ENCODE assay signal across 25 cellular contexts in the genomic region with DNA sequence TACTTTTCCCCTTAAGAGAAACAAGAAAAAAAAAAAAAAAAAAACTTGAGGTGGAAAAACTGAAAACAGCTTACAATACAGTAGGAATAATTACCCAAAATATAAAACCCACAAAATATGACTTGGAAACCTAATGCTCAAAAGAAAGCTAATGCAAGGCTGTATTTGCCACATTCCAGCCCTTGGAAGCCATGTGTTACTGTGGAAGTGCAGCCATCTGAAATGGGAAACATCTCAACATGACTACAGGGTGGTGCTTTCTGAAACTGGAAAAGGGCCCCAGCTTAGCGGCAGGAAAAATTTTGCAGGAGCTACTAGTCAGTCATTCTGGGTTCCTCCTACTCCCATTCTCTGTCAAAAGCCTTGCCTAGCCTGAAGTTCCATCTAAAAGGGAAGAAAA.
"Had no signal": no experiment of that assay in that cellular context is flagged by ENCODE, and none has a peak within 500 bp of the region (broad histone marks: within the 10 kb centered on the region; RNA-seq: fewer than 3 reads in every experiment).

No MANE protein-coding gene starts in this region.

- H3K27me3 ChIP-seq: esophagus muscularis mucosa, gastrocnemius medialis, right atrium auricular region, sigmoid colon, suprapubic skin, transverse colon, upper lobe of right lung, uterus had no signal

- H3K36me3 ChIP-seq: transverse colon, uterus had no signal

- FAIRE-seq: keratinocyte had no signal

- H3K9me3 Mint-ChIP-seq: endodermal cell; naive thymus-derived CD8-positive, alpha-beta T cell; stimulated activated naive CD8-positive, alpha-beta T cell treated with anti-CD3 and anti-CD28 coated beads, Interleukin-15, amount 100 ng/mL, for 72 hours had no signal

- H3K4me3 ChIP-seq: esophagus muscularis mucosa, gastrocnemius medialis, lower lobe of right lung, right atrium auricular region, sigmoid colon, skin epidermis, suprapubic skin, transverse colon, upper lobe of right lung, uterus had no signal

- H3K9me3 ChIP-seq: esophagus muscularis mucosa, gastrocnemius medialis, lower lobe of right lung, right atrium auricular region, sigmoid colon, suprapubic skin, transverse colon, upper lobe of right lung, uterus had no signal

- H3K27ac ChIP-seq: esophagus muscularis mucosa, lower lobe of right lung, parathyroid adenoma, right atrium auricular region, sigmoid colon, skin epidermis, suprapubic skin, transverse colon, upper lobe of right lung, uterus had no signal

- DNase-seq: cerebellar nuclear complex; cortex of kidney; effector CD8-positive, alpha-beta T cell; endodermal cell; foreskin fibroblast; gastrocnemius medialis; left ventricle myocardium superior; lower lobe of right lung; naive thymus-derived CD8-positive, alpha-beta T cell; sigmoid colon; stimulated activated CD4-positive, alpha-beta T cell treated with anti-CD3 and anti-CD28 coated beads, Interleukin-15, amount 100 ng/mL, for 24 hours; stimulated activated CD4-positive, alpha-beta T cell treated with anti-CD3 and anti-CD28 coated beads, Interleukin-4, amount 100 ng/mL, for 1 hour; stimulated activated CD8-positive, alpha-beta memory T cell treated with anti-CD3 and anti-CD28 coated beads, Interleukin-4, amount 100 ng/mL, for 48 hours; stimulated activated naive CD4-positive, alpha-beta T cell; stimulated activated naive CD8-positive, alpha-beta T cell treated with anti-CD3 and anti-CD28 coated beads, Interleukin-15, amount 100 ng/mL, for 72 hours; transverse colon; upper lobe of right lung; uterus had no signal

- H3K27me3 Mint-ChIP-seq: naive thymus-derived CD8-positive, alpha-beta T cell; progenitor cell of endocrine pancreas; stimulated activated naive CD8-positive, alpha-beta T cell treated with anti-CD3 and anti-CD28 coated beads, Interleukin-15, amount 100 ng/mL, for 72 hours had no signal

- H3K27ac Mint-ChIP-seq: endodermal cell; progenitor cell of endocrine pancreas; stimulated activated naive CD8-positive, alpha-beta T cell treated with anti-CD3 and anti-CD28 coated beads, Interleukin-15, amount 100 ng/mL, for 72 hours had no signal

- H3K4me1 ChIP-seq: lower lobe of right lung, parathyroid adenoma, right atrium auricular region, upper lobe of right lung, uterus had no signal

- H3K4me3 Mint-ChIP-seq: endodermal cell; naive thymus-derived CD8-positive, alpha-beta T cell; stimulated activated naive CD8-positive, alpha-beta T cell treated with anti-CD3 and anti-CD28 coated beads, Interleukin-15, amount 100 ng/mL, for 72 hours had no signal
